In the genomic region with DNA sequence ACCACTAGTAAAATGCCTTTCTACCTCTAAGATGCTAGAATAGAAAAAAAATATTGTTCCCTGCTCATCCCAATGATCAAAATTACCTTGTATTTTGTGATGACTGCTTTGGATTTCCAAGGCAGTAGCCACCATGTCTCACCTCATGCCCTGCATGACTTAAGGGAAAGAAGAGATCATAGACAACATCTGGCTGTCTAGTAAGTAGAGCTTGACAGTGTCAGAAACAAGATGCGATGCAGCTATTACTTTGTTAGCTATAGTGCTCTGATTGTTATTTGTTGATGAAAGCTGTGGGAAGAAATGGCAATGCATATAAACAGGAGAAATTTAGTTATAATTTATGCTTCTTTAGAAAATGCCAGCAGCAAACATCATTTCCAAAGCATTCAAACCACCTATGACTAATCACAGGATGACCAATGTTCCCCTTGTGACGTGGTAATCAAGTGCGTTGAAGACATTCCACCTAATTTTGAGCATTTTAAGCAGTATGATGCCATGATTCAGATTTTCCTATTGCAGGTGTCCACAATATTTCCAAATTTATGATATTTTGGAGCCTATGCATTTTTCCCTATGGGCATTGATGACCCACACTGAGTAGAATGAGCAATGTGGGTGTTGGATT, we compare ENCODE assay signal across 13 cellular contexts.
DNase-seq lines count a peak whose midpoint lies in the region; ATAC-seq and TF ChIP-seq lines count a peak whose summit lies in the region.
"Had no signal": no experiment of that assay in that cellular context is flagged by ENCODE, and none has a peak within 500 bp of the region (broad histone marks: within the 10 kb centered on the region; RNA-seq: fewer than 3 reads in every experiment).

No MANE protein-coding gene starts in this region.

- no peaks in the 10 kb centered on the region for H3K36me3 ChIP-seq in HEK293 (ENCODE audit: control insufficient read depth in 2 of 2, insufficient read depth in 1 of 2, low read length in 2 of 2)
- H3K36me3 ChIP-seq: spleen, vagina had no signal

- CTCF ChIA-PET in HEK293 (lab: Yijun Ruan, JAX): no interaction called here

- H3K27ac ChIP-seq in HEK293 (ENCODE audit: extremely low read depth, low read depth, low read length): no peak overlapping the region
- H3K27ac ChIP-seq: spleen, vagina had no signal

- in situ Hi-C loops in astrocyte of the cerebellum (cut with HindIII; ENCODE audit: low sequenced_read_pairs): no loop called here
- in situ Hi-C loops in GM13977 (cut with MboI; ENCODE audit: low pct_unique_long_range_greater_than_20kb, low sequenced_read_pairs, unreplicated experiment): no loop called here

- peak; percentile 83 for DNase-seq in AG08395 (ENCODE audit: low spot score)
- peak; percentile 80 for DNase-seq in astrocyte of the cerebellum (ENCODE audit: low read depth)
- peak; percentile 25 for DNase-seq in glomerular visceral epithelial cell (ENCODE audit: extremely low spot score)
- DNase-seq in NCI-H187 (lab: John Stamatoyannopoulos, UW): no peak
- DNase-seq in stimulated activated CD4-positive, alpha-beta T cell treated with anti-CD3 and anti-CD28 coated beads, Interleukin-4, amount 100 ng/mL, for 1 hour: no peak
- DNase-seq in GM13977 (ENCODE audit: low spot score): no peak
- DNase-seq: CD4-positive, CD25-positive, alpha-beta regulatory T cell; NCI-H2081 treated with DMSO at 0.1 percent for 48 hours; OCI-M1; spleen had no signal

- ATAC-seq in HG03378 (IDR thresholded peaks at IDR 0.05; ENCODE audit: unreplicated experiment): no peak

- peaks cover 9% of the 10 kb centered on the region for H3K4me1 ChIP-seq in HEK293 (ENCODE audit: control insufficient read depth, insufficient read depth, low read length)

- no peaks in the 10 kb centered on the region for H3K9me3 ChIP-seq in HEK293 (ENCODE audit: control insufficient read depth, insufficient read depth, low read depth, low read length)
- H3K9me3 ChIP-seq: vagina had no signal

- H3K4me3 ChIP-seq in HEK293 (ENCODE audit: low read depth, low read length) (no peak overlapping the region), astrocyte of the cerebellum (ENCODE audit: low read depth, low read length) (no peak overlapping the region)
- H3K4me3 ChIP-seq: spleen, vagina had no signal

- TF ChIP-seq CTCF in HEK293 (tag by site-specific recombination; IDR thresholded peaks at IDR 0.05): no peak
- no peak for TF ChIP-seq CTCF in astrocyte of the cerebellum (IDR thresholded peaks at IDR 0.05; ENCODE audit: low read depth, low read length, missing control alignments)
- TF ChIP-seq CTCF in GM13977 (IDR thresholded peaks at IDR 0.05; ENCODE audit: extremely low read depth, insufficient read depth, missing control alignments): no peak

- POLR2A ChIA-PET in HEK293 (lab: Yijun Ruan, JAX): no interaction called here

TF ChIP-seq in HEK293, 187 proteins besides CTCF, POLR2A, EP300 and RAD21:
- TF ChIP-seq ZNF629 (tag by site-specific recombination; IDR thresholded peaks at IDR 0.05) (peak; percentile 43; the same call in 1 of the 2 replicates), ZNF366 (tag by site-specific recombination; conservative IDR thresholded peaks at IDR 0.05) (0 out of 2 replicates have a peak, but pooled peaks have one; percentile 18), SALL2 (tag by site-specific recombination; IDR thresholded peaks at IDR 0.05; ENCODE audit: borderline replicate concordance) (no peak), ZNF660 (tag by site-specific recombination; IDR thresholded peaks at IDR 0.05) (peak; percentile 77; the same call in 1 of the 2 replicates)

Comparison
In these comparisons a context has a peak if more than half of its experiments do, and no peak if none do; other contexts are left out.
1. DNase-seq: peak in AG08395 (single experiment), astrocyte of the cerebellum (single experiment) and glomerular visceral epithelial cell (single experiment); none in NCI-H187 (0 of 2), stimulated activated CD4-positive, alpha-beta T cell treated with anti-CD3 and anti-CD28 coated beads, Interleukin-4, amount 100 ng/mL, for 1 hour (single experiment) and GM13977 (single experiment).